9 cellular contexts compared by ENCODE assay signal in genomic region chr1:17569200-17570139, GRCh38. TPM values are rescaled to one million over a fixed set of nuclear protein-coding genes. Genes with fewer than 3 reads are reported as not detected.
DNase-seq lines count a peak whose midpoint lies in the region; ATAC-seq and TF ChIP-seq lines count a peak whose summit lies in the region.
"Had no signal": no experiment of that assay in that cellular context is flagged by ENCODE, and none has a peak within 500 bp of the region (broad histone marks: within the 10 kb centered on the region; RNA-seq: fewer than 3 reads in every experiment).

No MANE protein-coding gene starts in this region.

- no peaks in the 10 kb centered on the region for H3K27me3 ChIP-seq in HUES6 (ENCODE audit: control insufficient read depth, insufficient read depth, low read length)
- peaks cover 0 to 6% of the 10 kb centered on the region in 2 donors for H3K27me3 ChIP-seq in left lung
- H3K27me3 ChIP-seq in thymus (ENCODE audit: control insufficient read depth, insufficient read depth): no peaks in the 10 kb centered on the region

- peak; percentile 85 for ATAC-seq in left lung
- ATAC-seq in HG02763 (IDR thresholded peaks at IDR 0.05; ENCODE audit: unreplicated experiment): no peak
- no peak for ATAC-seq in HG03135 (IDR thresholded peaks at IDR 0.05; ENCODE audit: unreplicated experiment)
- ATAC-seq in activated T-cell treated with anti-CD3 and anti-CD28 coated beads, Interleukin-2, amount 50 U/mL, for 72 hours (replicated peaks in 1 of 2): no peak
- no peak for ATAC-seq in HG03521 (IDR thresholded peaks at IDR 0.05; ENCODE audit: unreplicated experiment)

- no peaks in the 10 kb centered on the region for H3K36me3 Mint-ChIP-seq in chondrocyte (ENCODE audit: low read depth)
- no peaks in the 10 kb centered on the region for H3K36me3 Mint-ChIP-seq in activated T-cell treated with anti-CD3 and anti-CD28 coated beads, Interleukin-2, amount 50 U/mL, for 72 hours (ENCODE audit: insufficient read depth in 2 of 2)
- H3K36me3 Mint-ChIP-seq: IgD-negative memory B cell had no signal

- peak overlapping the region; percentile 33 for H3K4me3 Mint-ChIP-seq in chondrocyte (ENCODE audit: unreplicated experiment)
- no peak overlapping the region for H3K4me3 Mint-ChIP-seq in activated T-cell treated with anti-CD3 and anti-CD28 coated beads, Interleukin-2, amount 50 U/mL, for 72 hours
- H3K4me3 Mint-ChIP-seq: IgD-negative memory B cell had no signal

- H3K9me3 ChIP-seq in HUES6 (ENCODE audit: control insufficient read depth, insufficient read depth, low read depth, low read length) (no peaks in the 10 kb centered on the region), left lung (no peaks in the 10 kb centered on the region), thymus (ENCODE audit: control insufficient read depth) (no peaks in the 10 kb centered on the region)

- H3K4me1 Mint-ChIP-seq in chondrocyte (ENCODE audit: low read depth): peaks cover 88% of the 10 kb centered on the region
- H3K4me1 Mint-ChIP-seq in activated T-cell treated with anti-CD3 and anti-CD28 coated beads, Interleukin-2, amount 50 U/mL, for 72 hours (ENCODE audit: low read depth): no peaks in the 10 kb centered on the region

- H3K9ac ChIP-seq in HUES6 (ENCODE audit: low read length): peak overlapping the region; percentile 62

- 60% methylated on average over 16 of the region's 16 CpGs for WGBS in thymus

- peaks cover 72% of the 10 kb centered on the region for H3K4me1 ChIP-seq in HUES6 (ENCODE audit: control insufficient read depth, insufficient read depth, low read length)
- H3K4me1 ChIP-seq in left lung: peaks cover 8 to 36% of the 10 kb centered on the region in 2 donors
- H3K4me1 ChIP-seq in thymus (ENCODE audit: control insufficient read depth, insufficient read depth, low read length): no peaks in the 10 kb centered on the region

- peak overlapping the region; percentile 98 for H3K27ac Mint-ChIP-seq in chondrocyte (ENCODE audit: unreplicated experiment)
- no peak overlapping the region for H3K27ac Mint-ChIP-seq in activated T-cell treated with anti-CD3 and anti-CD28 coated beads, Interleukin-2, amount 50 U/mL, for 72 hours

- H3K4me3 ChIP-seq in HUES6 (ENCODE audit: low read depth, low read length): no peak overlapping the region
- no peak overlapping the region for H3K4me3 ChIP-seq in left lung
- H3K4me3 ChIP-seq in thymus (ENCODE audit: low read length): no peak overlapping the region

- H3K27me3 Mint-ChIP-seq in chondrocyte (ENCODE audit: low read depth): no peaks in the 10 kb centered on the region
- peaks cover 5% of the 10 kb centered on the region for H3K27me3 Mint-ChIP-seq in activated T-cell treated with anti-CD3 and anti-CD28 coated beads, Interleukin-2, amount 50 U/mL, for 72 hours (ENCODE audit: low read depth)

- H3K9me3 Mint-ChIP-seq in chondrocyte (ENCODE audit: low read depth): peaks cover 6% of the 10 kb centered on the region
- H3K9me3 Mint-ChIP-seq in activated T-cell treated with anti-CD3 and anti-CD28 coated beads, Interleukin-2, amount 50 U/mL, for 72 hours: no peaks in the 10 kb centered on the region

- no peak for TF ChIP-seq CTCF in chondrocyte (IDR thresholded peaks at IDR 0.05)
- no peak for TF ChIP-seq CTCF in left lung (IDR thresholded peaks at IDR 0.05)

- H3K36me3 ChIP-seq in HUES6 (ENCODE audit: control insufficient read depth, insufficient read depth, low read length): no peaks in the 10 kb centered on the region
- no peaks in the 10 kb centered on the region for H3K36me3 ChIP-seq in left lung
- H3K36me3 ChIP-seq in thymus (ENCODE audit: control insufficient read depth, insufficient read depth): no peaks in the 10 kb centered on the region

- no peak for DNase-seq in chondrocyte (ENCODE audit: low spot score)
- DNase-seq in left lung: peak in 1 of 2 donors; percentile 84
- DNase-seq in activated T-cell treated with anti-CD3 and anti-CD28 coated beads, Interleukin-2, amount 50 U/mL, for 72 hours: no peak

- intact Hi-C loops in left lung (cut with DNase I): no loop called here

- peak overlapping the region; percentile 40; the same call in 1 of the 2 replicates for H3K27ac ChIP-seq in HUES6 (ENCODE audit: low read depth, low read length)
- H3K27ac ChIP-seq in left lung: peak overlapping the region; percentile 87 to 91
- peak overlapping the region; percentile 38 for H3K27ac ChIP-seq in thymus (ENCODE audit: low read depth)

RNA-seq across cellular contexts. Expression of gene ARHGEF10L, which starts 30.0 kb away (rescaled TPM):
- total RNA-seq in chondrocyte (27.3 to 40.6 TPM (median 40.0 TPM) in 3 replicates), left lung (10 to 100 TPM; 26.5 to 39.6 TPM)
- polyA plus RNA-seq in thymus: 11.5 TPM
- total RNA-seq in activated T-cell treated with anti-CD3 and anti-CD28 coated beads, Interleukin-2, amount 50 U/mL, for 72 hours: not detected
- polyA plus RNA-seq: IgD-negative memory B cell had no signal

Comparison
In these comparisons a context has a peak if more than half of its experiments do, and no peak if none do; other contexts are left out.
1. H3K27ac ChIP-seq: peak in every context shown above with its lines; median percentile 89 in left lung; 40 in HUES6; 38 in thymus.
2. RNA of gene ARHGEF10L, which starts 30.0 kb away (total RNA-seq): 27.3 to 40.6 TPM in chondrocyte and 26.5 to 39.6 TPM in left lung; not detected in activated T-cell treated with anti-CD3 and anti-CD28 coated beads, Interleukin-2, amount 50 U/mL, for 72 hours; every median in the first group is over 10 times any median in the second.